26 cellular contexts compared by ENCODE assay signal in genomic region chr13:49320975-49321374, GRCh38.
"Had no signal": no experiment of that assay in that cellular context is flagged by ENCODE, and none has a peak within 500 bp of the region (broad histone marks: within the 10 kb centered on the region; RNA-seq: fewer than 3 reads in every experiment).

No MANE protein-coding gene starts in this region.

- H2AFZ ChIP-seq: hepatocyte had no signal

- H3K27me3 ChIP-seq: hepatocyte, ovary, right atrium auricular region, upper lobe of right lung had no signal

- H3K4me3 Mint-ChIP-seq: activated B cell treated with CpG ODN at 0.5 μM for 24 hours; activated CD4-positive, alpha-beta T cell treated with anti-CD3 and anti-CD28 coated beads for 36 hours; activated naive CD4-positive, alpha-beta T cell treated with anti-CD3 and anti-CD28 coated beads, Interleukin-2, amount 10 ng/mL, durations not matched to agents 7 days and 5 days; activated T-cell treated with anti-CD3 and anti-CD28 coated beads, Interleukin-2, amount 50 U/mL, for 72 hours; brain; immature natural killer cell; natural killer cell treated with Interleukin-12 subunit alpha and Interleukin-12 subunit beta and Interleukin-15 and Interleukin-18, amount 100 ng/mL, for 72 hours had no signal

- H3K36me3 ChIP-seq: ovary, prostate gland, upper lobe of right lung had no signal

- DNase-seq: activated B cell treated with CpG ODN at 0.5 μM for 24 hours; activated CD4-positive, alpha-beta T cell treated with anti-CD3 and anti-CD28 coated beads for 36 hours; activated CD4-positive, alpha-beta T cell treated with anti-CD3 and anti-CD28 coated beads, Interleukin-2, amount 50 U/mL, for 4 hours; activated effector memory CD4-positive, alpha-beta T cell treated with anti-CD3 and anti-CD28 coated beads, Interleukin-2, amount 50 U/mL, for 16 hours; activated naive CD4-positive, alpha-beta T cell treated with anti-CD3 and anti-CD28 coated beads, Interleukin-2, amount 10 ng/mL, durations not matched to agents 7 days and 5 days; activated T-cell treated with anti-CD3 and anti-CD28 coated beads, Interleukin-2, amount 50 U/mL, for 72 hours; aorta; dermis blood vessel endothelial cell; effector CD8-positive, alpha-beta T cell; erythroblast; foreskin melanocyte; immature natural killer cell; kidney glomerular epithelial cell; left ventricle myocardium inferior; mammary epithelial cell; ovary; stimulated activated CD4-positive, alpha-beta T cell treated with anti-CD3 and anti-CD28 coated beads, Interleukin-4, amount 100 ng/mL, for 24 hours; stimulated activated naive CD8-positive, alpha-beta T cell treated with anti-CD3 and anti-CD28 coated beads, Interleukin-15, Interleukin-2, amounts not matched to agents 100 U/mL and 50 U/mL, for 24 hours; T-helper 1 cell; T-helper 9 cell; upper lobe of right lung had no signal

- H3K79me2 ChIP-seq: hepatocyte had no signal

- H3K27me3 Mint-ChIP-seq: activated B cell treated with CpG ODN at 0.5 μM for 24 hours; activated CD4-positive, alpha-beta T cell treated with anti-CD3 and anti-CD28 coated beads for 36 hours; activated naive CD4-positive, alpha-beta T cell treated with anti-CD3 and anti-CD28 coated beads, Interleukin-2, amount 10 ng/mL, durations not matched to agents 7 days and 5 days; brain; natural killer cell treated with Interleukin-12 subunit alpha and Interleukin-12 subunit beta and Interleukin-15 and Interleukin-18, amount 100 ng/mL, for 72 hours had no signal

- H3K36me3 Mint-ChIP-seq: activated naive CD4-positive, alpha-beta T cell treated with anti-CD3 and anti-CD28 coated beads, Interleukin-2, amount 10 ng/mL, durations not matched to agents 7 days and 5 days; natural killer cell treated with Interleukin-12 subunit alpha and Interleukin-12 subunit beta and Interleukin-15 and Interleukin-18, amount 100 ng/mL, for 72 hours had no signal

- H3K4me1 Mint-ChIP-seq: brain had no signal

- H3K4me3 ChIP-seq: hepatocyte, left ventricle myocardium inferior, ovary, prostate gland, right atrium auricular region, upper lobe of right lung had no signal

- H3K27ac Mint-ChIP-seq: activated B cell treated with CpG ODN at 0.5 μM for 24 hours; activated CD4-positive, alpha-beta T cell treated with anti-CD3 and anti-CD28 coated beads for 36 hours; activated naive CD4-positive, alpha-beta T cell treated with anti-CD3 and anti-CD28 coated beads, Interleukin-2, amount 10 ng/mL, durations not matched to agents 7 days and 5 days; activated T-cell treated with anti-CD3 and anti-CD28 coated beads, Interleukin-2, amount 50 U/mL, for 72 hours; immature natural killer cell; natural killer cell treated with Interleukin-12 subunit alpha and Interleukin-12 subunit beta and Interleukin-15 and Interleukin-18, amount 100 ng/mL, for 72 hours had no signal

- H3K4me2 ChIP-seq: hepatocyte had no signal

- H3K9me3 Mint-ChIP-seq: activated B cell treated with CpG ODN at 0.5 μM for 24 hours; activated naive CD4-positive, alpha-beta T cell treated with anti-CD3 and anti-CD28 coated beads, Interleukin-2, amount 10 ng/mL, durations not matched to agents 7 days and 5 days; activated T-cell treated with anti-CD3 and anti-CD28 coated beads, Interleukin-2, amount 50 U/mL, for 72 hours; brain; immature natural killer cell; natural killer cell treated with Interleukin-12 subunit alpha and Interleukin-12 subunit beta and Interleukin-15 and Interleukin-18, amount 100 ng/mL, for 72 hours had no signal

- H3K4me1 ChIP-seq: prostate gland, upper lobe of right lung had no signal

- H3K27ac ChIP-seq: hepatocyte, left ventricle myocardium inferior, ovary, prostate gland, right atrium auricular region, upper lobe of right lung had no signal

- H3K9me3 ChIP-seq: left ventricle myocardium inferior, ovary, prostate gland, right atrium auricular region, upper lobe of right lung had no signal

- ATAC-seq: activated CD4-positive, alpha-beta T cell treated with anti-CD3 and anti-CD28 coated beads for 36 hours; activated T-cell treated with anti-CD3 and anti-CD28 coated beads, Interleukin-2, amount 50 U/mL, for 72 hours; natural killer cell treated with Interleukin-12 subunit alpha and Interleukin-12 subunit beta and Interleukin-15 and Interleukin-18, amount 100 ng/mL, for 72 hours; stimulated activated naive CD8-positive, alpha-beta T cell treated with anti-CD3 and anti-CD28 coated beads, Interleukin-15, Interleukin-2, amounts not matched to agents 100 U/mL and 50 U/mL, for 24 hours; upper lobe of right lung had no signal
